Comparison of ENCODE assay signal across 8 cellular contexts in the genomic region with DNA sequence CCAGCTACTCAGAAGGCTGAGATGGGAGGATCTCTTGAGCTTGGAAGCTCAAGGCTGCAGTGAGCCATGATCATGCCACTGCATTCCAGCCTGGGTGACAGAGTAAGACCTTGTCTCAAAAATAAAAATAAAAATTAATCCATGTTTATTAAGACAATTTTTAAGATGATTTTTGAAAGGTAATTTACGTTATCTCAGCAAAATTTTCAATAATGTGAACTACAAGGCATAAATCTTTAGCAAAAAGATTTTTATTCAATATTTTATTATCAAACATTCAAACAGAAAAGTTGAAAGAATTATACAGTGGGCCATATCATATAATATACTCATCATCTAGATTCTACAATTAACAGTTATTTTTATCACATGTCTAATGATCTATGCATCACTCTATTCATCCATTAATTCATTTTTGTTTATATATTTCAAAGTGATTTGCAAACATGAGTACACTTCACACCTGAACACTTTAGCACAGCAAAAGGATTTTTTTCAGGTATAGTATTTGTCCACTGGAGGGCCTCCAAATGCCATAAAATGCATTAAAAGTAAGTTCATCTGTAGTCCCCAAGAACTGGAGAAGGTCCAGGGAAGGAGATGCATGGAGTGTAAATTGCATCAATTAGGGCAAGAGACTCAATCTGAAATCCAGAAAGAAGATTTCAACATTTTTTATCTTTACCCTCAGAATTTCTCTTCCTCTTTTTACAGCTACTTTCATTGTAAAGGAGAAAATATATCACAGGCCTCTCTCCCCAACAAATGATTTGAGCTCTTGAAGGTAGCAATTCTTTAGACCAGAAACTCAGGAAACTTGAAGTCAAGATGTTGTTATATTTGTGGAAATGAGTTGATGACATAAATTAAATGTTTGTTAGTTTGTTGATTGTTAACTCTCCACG. TPM values are rescaled to one million over a fixed set of nuclear protein-coding genes. Genes with fewer than 3 reads are reported as not detected.
DNase-seq lines count a peak whose midpoint lies in the region; ATAC-seq and TF ChIP-seq lines count a peak whose summit lies in the region.

No MANE protein-coding gene starts in this region.

- no peak overlapping the region for H3K4me3 ChIP-seq in GM23338
- no peak overlapping the region for H3K4me3 ChIP-seq in WERI-Rb-1 (ENCODE audit: low read depth, low read length)
- no peak overlapping the region for H3K4me3 ChIP-seq in right atrium auricular region

- TF ChIP-seq CTCF in GM23338 (conservative IDR thresholded peaks at IDR 0.05; ENCODE audit: low read depth in 2 of 2), result peak; percentile 60 to 64
- 0 out of 2 replicates have a peak, but pooled peaks have one; percentile 22 for TF ChIP-seq CTCF in WERI-Rb-1 (IDR thresholded peaks at IDR 0.05; ENCODE audit: low read depth, low read length)
- TF ChIP-seq CTCF in right atrium auricular region (IDR thresholded peaks at IDR 0.05), result peak; percentile 13 to 52

- H3K9me3 Mint-ChIP-seq in GM23338, result no peaks in the 10 kb centered on the region

- peaks cover 2% of the 10 kb centered on the region for H3K27me3 Mint-ChIP-seq in GM23338 (ENCODE audit: insufficient read depth, low read depth, poor library complexity)

- peaks cover 18% of the 10 kb centered on the region; the same call in 2 of the 3 replicates for H3K36me3 Mint-ChIP-seq in GM23338 (ENCODE audit: low read depth)

- H2AFZ ChIP-seq in GM23338, result no peak overlapping the region

- DNase-seq in DMS153 treated with DMSO at 0.1 percent for 48 hours (lab: John Stamatoyannopoulos, UW; ENCODE audit: unreplicated experiment) (peak; percentile 23), GM23338 (ENCODE audit: low spot score) (peak; percentile 58), NCI-H2081 (lab: John Stamatoyannopoulos, UW) (peak; percentile 76 to 83), WERI-Rb-1 (no peak), right atrium auricular region (ENCODE audit: low spot score) (no peak), superior temporal gyrus (ENCODE audit: extremely low spot score) (peak; percentile 78), OCI-M2 (lab: John Stamatoyannopoulos, UW; ENCODE audit: unreplicated experiment) (no peak)

- peak; percentile 63 for ATAC-seq in GM23338
- no peak for ATAC-seq in HG02840 (IDR thresholded peaks at IDR 0.05; ENCODE audit: low FRiP score, unreplicated experiment)

- H3K4me3 Mint-ChIP-seq in GM23338, result no peak overlapping the region

- H3K9me3 ChIP-seq in WERI-Rb-1 (ENCODE audit: severe bottlenecking) (no peaks in the 10 kb centered on the region), right atrium auricular region (no peaks in the 10 kb centered on the region)

- no peaks in the 10 kb centered on the region for H3F3A ChIP-seq in GM23338 (replicated peaks; ENCODE audit: low read depth)

- no peaks in the 10 kb centered on the region for H3K79me2 ChIP-seq in GM23338 (replicated peaks; ENCODE audit: insufficient read depth)

- H4K20me1 ChIP-seq in GM23338 (replicated peaks; ENCODE audit: insufficient read depth), result no peaks in the 10 kb centered on the region; the same call in 1 of the 2 replicates

- H3K4me1 ChIP-seq in GM23338 (ENCODE audit: insufficient read depth), result no peaks in the 10 kb centered on the region
- H3K4me1 ChIP-seq in right atrium auricular region, result no peaks in the 10 kb centered on the region

- no peaks in the 10 kb centered on the region for H3K4me1 Mint-ChIP-seq in GM23338

- no peak overlapping the region for H3K27ac Mint-ChIP-seq in GM23338

- H3K27ac ChIP-seq in GM23338 (ENCODE audit: low read depth) (no peak overlapping the region), WERI-Rb-1 (no peak overlapping the region), right atrium auricular region (no peak overlapping the region)

- no peak overlapping the region for H3K4me2 ChIP-seq in GM23338

- H3K9me2 ChIP-seq in GM23338 (ENCODE audit: insufficient read depth), result no peaks in the 10 kb centered on the region

- H3K27me3 ChIP-seq in GM23338 (ENCODE audit: insufficient read depth) (no peaks in the 10 kb centered on the region), WERI-Rb-1 (ENCODE audit: insufficient read depth, low read depth, severe bottlenecking) (no peaks in the 10 kb centered on the region), right atrium auricular region (no peaks in the 10 kb centered on the region)

- peaks cover 10% of the 10 kb centered on the region; the same call in 1 of the 2 replicates for H3K36me3 ChIP-seq in GM23338 (ENCODE audit: insufficient read depth)
- peaks cover 3% of the 10 kb centered on the region; the same call in 1 of the 2 replicates for H3K36me3 ChIP-seq in WERI-Rb-1
- H3K36me3 ChIP-seq in right atrium auricular region, result peaks cover 20% of the 10 kb centered on the region

TF ChIP-seq in GM23338, 12 proteins besides CTCF, POLR2A, EP300 and RAD21 (continues in another document):
- no peak for TF ChIP-seq JUNB (IDR thresholded peaks at IDR 0.05; ENCODE audit: unreplicated experiment)
- no peak for TF ChIP-seq ZNF331 (CRISPR knock-in tag; IDR thresholded peaks at IDR 0.05; ENCODE audit: low read depth)
- TF ChIP-seq EZH2 (IDR thresholded peaks at IDR 0.05; ENCODE audit: low read depth, unreplicated experiment), result no peak
- TF ChIP-seq ZNF462 (CRISPR knock-in tag; IDR thresholded peaks at IDR 0.05), result no peak
- no peak for TF ChIP-seq POLR2AphosphoS5 (IDR thresholded peaks at IDR 0.05; ENCODE audit: low read depth)
- TF ChIP-seq EZH2phosphoT487 (IDR thresholded peaks at IDR 0.05; ENCODE audit: unreplicated experiment), result no peak

RNA-seq across cellular contexts. Expression of gene RSBN1L, which starts 38.6 kb away (rescaled TPM):
- total RNA-seq in GM23338 (2014; rRNA removed; shearing (Covaris generic)), result 19.7 and 20.0 TPM in 2 replicates
- polyA plus RNA-seq in GM23338 (2016; fragmentation: Nextera tagmentation; extraction: Ambion mirVana), result 7.7 and 9.7 TPM in 2 replicates
- 1 to 10 TPM; 7.5 to 7.9 TPM for total RNA-seq in right atrium auricular region

Comparison
In these comparisons a context has a peak if more than half of its experiments do, and no peak if none do; other contexts are left out.
1. DNase-seq: peak in DMS153 treated with DMSO at 0.1 percent for 48 hours (single experiment), GM23338 (single experiment), NCI-H2081 (2 of 2) and superior temporal gyrus (single experiment); none in WERI-Rb-1 (single experiment), right atrium auricular region (single experiment) and OCI-M2 (single experiment).
2. Peak in every context shown above with its lines, with median percentiles within 50 percentile points of each other: CTCF ChIP-seq.